Comparison of ENCODE assay signal across 18 cellular contexts in genomic region chr13:112645327-112645914, GRCh38.
"Had no signal": no experiment of that assay in that cellular context is flagged by ENCODE, and none has a peak within 500 bp of the region (broad histone marks: within the 10 kb centered on the region; RNA-seq: fewer than 3 reads in every experiment).

No MANE protein-coding gene starts in this region.

- H3K4me1 ChIP-seq: foreskin keratinocyte had no signal

- H3K4me3 Mint-ChIP-seq: central memory CD8-positive, alpha-beta T cell; nephron; stimulated activated naive B cell treated with anti-CD40 and anti-IgM and Interleukin-4, amounts not matched to agents 10 μg/mL and 1 μg/mL and 100 μg/mL, for 72 hours; stimulated activated naive CD8-positive, alpha-beta T cell treated with anti-CD3 and anti-CD28 coated beads, Interleukin-15, amount 100 ng/mL, for 72 hours had no signal

- FAIRE-seq: bronchial epithelial cell, endothelial cell of umbilical vein, small intestine had no signal

- H3K27ac ChIP-seq: foreskin keratinocyte, heart left ventricle, neutrophil, thoracic aorta, transverse colon had no signal

- H3K27ac Mint-ChIP-seq: stimulated activated naive B cell treated with anti-CD40 and anti-IgM and Interleukin-4, amounts not matched to agents 10 μg/mL and 1 μg/mL and 100 μg/mL, for 72 hours; stimulated activated naive CD8-positive, alpha-beta T cell treated with anti-CD3 and anti-CD28 coated beads, Interleukin-15, amount 100 ng/mL, for 72 hours had no signal

- DNase-seq: erythroblast; foreskin keratinocyte; heart left ventricle; hippocampal formation; naive B cell; small intestine; stimulated activated CD4-positive, alpha-beta T cell treated with anti-CD3 and anti-CD28 coated beads, Interleukin-4, amount 100 ng/mL, for 24 hours; stimulated activated naive B cell treated with anti-CD40 and anti-IgM and Interleukin-4, amounts not matched to agents 10 μg/mL and 1 μg/mL and 100 μg/mL, for 72 hours; stimulated activated naive CD8-positive, alpha-beta T cell treated with anti-CD3 and anti-CD28 coated beads, Interleukin-15, amount 100 ng/mL, for 72 hours; substantia nigra; transverse colon had no signal

- H3K36me3 Mint-ChIP-seq: naive B cell; stimulated activated naive B cell treated with anti-CD40 and anti-IgM and Interleukin-4, amounts not matched to agents 10 μg/mL and 1 μg/mL and 100 μg/mL, for 72 hours had no signal

- H3K9me3 ChIP-seq: heart left ventricle, neutrophil, thoracic aorta, transverse colon had no signal

- H3K4me3 ChIP-seq: heart left ventricle, thoracic aorta, transverse colon had no signal

- H3K4me1 Mint-ChIP-seq: central memory CD8-positive, alpha-beta T cell; nephron had no signal

- ATAC-seq: foreskin keratinocyte; heart left ventricle; left lobe of liver; stimulated activated naive B cell treated with anti-CD40 and anti-IgM and Interleukin-4, amounts not matched to agents 10 μg/mL and 1 μg/mL and 100 μg/mL, for 72 hours; stimulated activated naive CD8-positive, alpha-beta T cell treated with anti-CD3 and anti-CD28 coated beads, Interleukin-15, amount 100 ng/mL, for 72 hours had no signal

- H3K9me3 Mint-ChIP-seq: central memory CD8-positive, alpha-beta T cell; naive B cell; nephron; stimulated activated naive B cell treated with anti-CD40 and anti-IgM and Interleukin-4, amounts not matched to agents 10 μg/mL and 1 μg/mL and 100 μg/mL, for 72 hours; stimulated activated naive CD8-positive, alpha-beta T cell treated with anti-CD3 and anti-CD28 coated beads, Interleukin-15, amount 100 ng/mL, for 72 hours had no signal

- H3K36me3 ChIP-seq: heart left ventricle, neutrophil, thoracic aorta, transverse colon had no signal
